ENCODE assay signal across 33 cellular contexts in the genomic region with DNA sequence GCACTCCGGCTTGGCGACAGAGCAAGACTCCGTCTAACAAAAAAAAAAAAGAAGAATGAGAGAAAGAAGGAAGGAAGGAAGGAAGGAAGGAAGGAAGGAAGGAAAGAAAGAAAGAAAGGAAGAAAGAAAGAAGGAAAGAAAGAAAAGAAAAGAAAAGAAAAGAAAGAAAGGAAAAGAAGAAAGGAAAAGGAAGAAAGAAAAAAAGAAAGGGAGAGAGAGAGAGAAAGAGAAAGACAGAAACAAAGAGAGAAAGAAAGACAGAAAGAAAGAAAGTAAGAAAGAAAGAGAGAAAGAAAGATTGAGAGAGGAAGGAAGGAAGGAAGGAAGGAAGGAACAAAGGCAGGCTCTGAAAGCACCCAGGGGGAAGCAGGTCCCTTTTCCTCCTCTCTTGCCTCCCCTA.
A peak's percentile ranks its signal among the peaks of the same experiment; 100 is the strongest.
DNase-seq lines count a peak whose midpoint lies in the region; ATAC-seq and TF ChIP-seq lines count a peak whose summit lies in the region.
"Had no signal": no experiment of that assay in that cellular context is flagged by ENCODE, and none has a peak within 500 bp of the region (broad histone marks: within the 10 kb centered on the region; RNA-seq: fewer than 3 reads in every experiment).

No MANE protein-coding gene starts in this region.

- peaks cover 75% of the 10 kb centered on the region for H3K4me1 ChIP-seq in CD8-positive, alpha-beta T cell (ENCODE audit: insufficient read depth, low read length)
- H3K4me1 ChIP-seq: adrenal gland, uterus had no signal

- no peak overlapping the region for H3K4me3 Mint-ChIP-seq in activated naive CD4-positive, alpha-beta T cell treated with anti-CD3 and anti-CD28 coated beads, Interleukin-2, amount 10 ng/mL, durations not matched to agents 7 days and 5 days
- H3K4me3 Mint-ChIP-seq in CD8-positive, alpha-beta T cell, result no peak overlapping the region
- no peak overlapping the region for H3K4me3 Mint-ChIP-seq in activated CD8-positive, alpha-beta T cell treated with anti-CD3 and anti-CD28 coated beads for 36 hours
- H3K4me3 Mint-ChIP-seq in naive thymus-derived CD8-positive, alpha-beta T cell, result peak overlapping the region in 6 of 10 donors; percentile 10 to 70 (median 42)
- H3K4me3 Mint-ChIP-seq: B cell, endodermal cell, IgD-negative memory B cell, memory B cell had no signal

- H3K27ac Mint-ChIP-seq in activated naive CD4-positive, alpha-beta T cell treated with anti-CD3 and anti-CD28 coated beads, Interleukin-2, amount 10 ng/mL, durations not matched to agents 7 days and 5 days, result peak overlapping the region; percentile 68
- H3K27ac Mint-ChIP-seq in CD8-positive, alpha-beta T cell, result peak overlapping the region; percentile 90
- peak overlapping the region; percentile 60 for H3K27ac Mint-ChIP-seq in activated CD8-positive, alpha-beta T cell treated with anti-CD3 and anti-CD28 coated beads for 36 hours
- peak overlapping the region; percentile 90 to 100 (median 98) for H3K27ac Mint-ChIP-seq in naive thymus-derived CD8-positive, alpha-beta T cell
- H3K27ac Mint-ChIP-seq: activated T-helper 2 cell treated with anti-CD3 and anti-CD28 coated beads, Interferon-gamma antibody, Interleukin-2, Interleukin-4, amounts not matched to agents 10 μg/mL and 5 μg/mL and 100 μg/mL, durations not matched to agents 14 hours and 24 hours and 36 hours; B cell; endodermal cell; memory B cell had no signal

- peaks cover 8% of the 10 kb centered on the region for H3K9me3 Mint-ChIP-seq in activated naive CD4-positive, alpha-beta T cell treated with anti-CD3 and anti-CD28 coated beads, Interleukin-2, amount 10 ng/mL, durations not matched to agents 7 days and 5 days
- H3K9me3 Mint-ChIP-seq in CD8-positive, alpha-beta T cell, result no peaks in the 10 kb centered on the region
- no peaks in the 10 kb centered on the region for H3K9me3 Mint-ChIP-seq in activated CD8-positive, alpha-beta T cell treated with anti-CD3 and anti-CD28 coated beads for 36 hours
- H3K9me3 Mint-ChIP-seq in naive thymus-derived CD8-positive, alpha-beta T cell, result peaks cover 0 to 2% (median 0%) of the 10 kb centered on the region in 9 donors
- H3K9me3 Mint-ChIP-seq: endodermal cell had no signal

- peaks cover 30% of the 10 kb centered on the region for H3K36me3 Mint-ChIP-seq in activated naive CD4-positive, alpha-beta T cell treated with anti-CD3 and anti-CD28 coated beads, Interleukin-2, amount 10 ng/mL, durations not matched to agents 7 days and 5 days
- peaks cover 5% of the 10 kb centered on the region for H3K36me3 Mint-ChIP-seq in CD8-positive, alpha-beta T cell
- peaks cover 7% of the 10 kb centered on the region for H3K36me3 Mint-ChIP-seq in activated CD8-positive, alpha-beta T cell treated with anti-CD3 and anti-CD28 coated beads for 36 hours (ENCODE audit: low read depth)
- peaks cover 0 to 4% (median 0%) of the 10 kb centered on the region in 3 donors for H3K36me3 Mint-ChIP-seq in naive thymus-derived CD8-positive, alpha-beta T cell
- H3K36me3 Mint-ChIP-seq: memory B cell had no signal

- intact Hi-C loops in CD8-positive, alpha-beta T cell (cut with DNase I, micrococcal nuclease), result loop anchor here in 1 of 2 experiments (10.0 kb wide), 1 partner anchor 1083 kb away; a partner anchor contains a TSS
- intact Hi-C loops in activated CD8-positive, alpha-beta T cell treated with anti-CD3 and anti-CD28 coated beads for 36 hours (cut with micrococcal nuclease), result no loop called here

- no peak overlapping the region for H3K4me3 ChIP-seq in CD8-positive, alpha-beta T cell (ENCODE audit: low read depth, low read length)
- H3K4me3 ChIP-seq: adrenal gland, left lung, Peyer's patch, smooth muscle cell, thyroid gland, uterus had no signal

- no peaks in the 10 kb centered on the region for H3K36me3 ChIP-seq in CD8-positive, alpha-beta T cell (ENCODE audit: insufficient read depth, low read length)
- H3K36me3 ChIP-seq: adrenal gland, left lung, Peyer's patch, thyroid gland, uterus, WERI-Rb-1 had no signal

- H3K27me3 ChIP-seq in CD8-positive, alpha-beta T cell (ENCODE audit: insufficient read depth, low read length), result no peaks in the 10 kb centered on the region
- H3K27me3 ChIP-seq: adrenal gland, left lung, Peyer's patch, thyroid gland, uterus had no signal

- ATAC-seq in CD8-positive, alpha-beta T cell, result no peak
- ATAC-seq in activated CD8-positive, alpha-beta T cell treated with anti-CD3 and anti-CD28 coated beads for 36 hours, result no peak
- ATAC-seq in naive thymus-derived CD8-positive, alpha-beta T cell, result no peak
- ATAC-seq in GM19467 (IDR thresholded peaks at IDR 0.05; ENCODE audit: unreplicated experiment) (no peak), GM21619 (IDR thresholded peaks at IDR 0.05; ENCODE audit: unreplicated experiment) (no peak)
- ATAC-seq: esophagus mucosa, left lung, right cardiac atrium had no signal

- no peak for DNase-seq in activated naive CD4-positive, alpha-beta T cell treated with anti-CD3 and anti-CD28 coated beads, Interleukin-2, amount 10 ng/mL, durations not matched to agents 7 days and 5 days
- DNase-seq in activated naive CD4-positive, alpha-beta T cell (lab: John Stamatoyannopoulos, UW), result no peak
- no peak for DNase-seq in CD8-positive, alpha-beta T cell
- DNase-seq in activated CD8-positive, alpha-beta T cell treated with anti-CD3 and anti-CD28 coated beads for 36 hours, result no peak
- no peak for DNase-seq in naive thymus-derived CD8-positive, alpha-beta T cell
- DNase-seq: ACHN; activated CD4-positive, alpha-beta T cell treated with anti-CD3 and anti-CD28 coated beads, Interleukin-2, amount 50 U/mL, for 1 hour; activated CD8-positive, alpha-beta memory T cell treated with anti-CD3 and anti-CD28 coated beads, Interleukin-2, amount 50 U/mL, for 4 hours; adrenal gland; Calu3; central memory CD4-positive, alpha-beta T cell; endodermal cell; glutamatergic neuron; GOT3; left lung; NCI-H1048; NCI-H446 treated with DMSO at 0.1 percent for 48 hours; NCI-H774; Peyer's patch; right cardiac atrium; SHP77; stimulated activated CD4-positive, alpha-beta T cell treated with anti-CD3 and anti-CD28 coated beads, Interleukin-1b, Interleukin-23, amount 100 ng/mL, for 48 hours; thyroid gland; uterus; WERI-Rb-1 had no signal

- H3K27me3 Mint-ChIP-seq in activated naive CD4-positive, alpha-beta T cell treated with anti-CD3 and anti-CD28 coated beads, Interleukin-2, amount 10 ng/mL, durations not matched to agents 7 days and 5 days, result no peaks in the 10 kb centered on the region
- H3K27me3 Mint-ChIP-seq in CD8-positive, alpha-beta T cell (ENCODE audit: low read depth), result no peaks in the 10 kb centered on the region
- H3K27me3 Mint-ChIP-seq in activated CD8-positive, alpha-beta T cell treated with anti-CD3 and anti-CD28 coated beads for 36 hours, result no peaks in the 10 kb centered on the region
- H3K27me3 Mint-ChIP-seq in naive thymus-derived CD8-positive, alpha-beta T cell, result no peaks in the 10 kb centered on the region
- H3K27me3 Mint-ChIP-seq: B cell had no signal

- CTCF ChIA-PET in activated naive CD4-positive, alpha-beta T cell treated with anti-CD3 and anti-CD28 coated beads, Interleukin-2, amount 10 ng/mL, durations not matched to agents 7 days and 5 days (lab: Charles Lee), result no interaction called here
- CTCF ChIA-PET in CD8-positive, alpha-beta T cell (lab: Charles Lee), result interaction anchor here (1.1 to 1.8 kb wide), 2 partner anchors 16 to 49 kb away, joined by 3 to 5 read pairs; no protein-coding TSS in a partner anchor
- CTCF ChIA-PET in activated CD8-positive, alpha-beta T cell treated with anti-CD3 and anti-CD28 coated beads for 36 hours (lab: Charles Lee), result interaction anchor here (0.9 kb wide), 1 partner anchor 11 kb away, joined by 3 read pairs; no protein-coding TSS in a partner anchor

- peaks cover 84% of the 10 kb centered on the region for H3K4me1 Mint-ChIP-seq in activated naive CD4-positive, alpha-beta T cell treated with anti-CD3 and anti-CD28 coated beads, Interleukin-2, amount 10 ng/mL, durations not matched to agents 7 days and 5 days
- H3K4me1 Mint-ChIP-seq in CD8-positive, alpha-beta T cell (ENCODE audit: low read depth), result peaks cover 86% of the 10 kb centered on the region
- peaks cover 73% of the 10 kb centered on the region for H3K4me1 Mint-ChIP-seq in activated CD8-positive, alpha-beta T cell treated with anti-CD3 and anti-CD28 coated beads for 36 hours (ENCODE audit: low read depth)
- peaks cover 58 to 94% (median 86%) of the 10 kb centered on the region in 4 donors for H3K4me1 Mint-ChIP-seq in naive thymus-derived CD8-positive, alpha-beta T cell
- H3K4me1 Mint-ChIP-seq: endodermal cell had no signal

- H3K9me3 ChIP-seq in CD8-positive, alpha-beta T cell (ENCODE audit: low read length), result no peaks in the 10 kb centered on the region
- H3K9me3 ChIP-seq: adrenal gland, left lung, Peyer's patch, thyroid gland, uterus had no signal

- POLR2A ChIA-PET in CD8-positive, alpha-beta T cell (lab: Charles Lee), result interaction anchor here (0.9 kb wide), 1 partner anchor 18 kb away, joined by 3 read pairs; no protein-coding TSS in a partner anchor
- POLR2A ChIA-PET in activated CD8-positive, alpha-beta T cell treated with anti-CD3 and anti-CD28 coated beads for 36 hours (lab: Charles Lee), result no interaction called here
- POLR2A ChIA-PET in naive thymus-derived CD8-positive, alpha-beta T cell (lab: Charles Lee), result interaction anchor here (0.6 to 10.8 kb wide), 5 partner anchors 9 to 458 kb away, joined by 3 to 112 read pairs (median 4); no protein-coding TSS in a partner anchor

- TF ChIP-seq CTCF in CD8-positive, alpha-beta T cell (IDR thresholded peaks at IDR 0.05), result no peak
- peak; percentile 22 for TF ChIP-seq CTCF in activated CD8-positive, alpha-beta T cell treated with anti-CD3 and anti-CD28 coated beads for 36 hours (IDR thresholded peaks at IDR 0.05)

- no peak overlapping the region for H3K27ac ChIP-seq in CD8-positive, alpha-beta T cell (ENCODE audit: low read depth, low read length)
- H3K27ac ChIP-seq: adrenal gland, left lung, Peyer's patch, thyroid gland, uterus, WERI-Rb-1 had no signal

Comparison
In these comparisons a context has a peak if more than half of its experiments do, and no peak if none do; other contexts are left out.
1. H3K4me3 Mint-ChIP-seq: peak in naive thymus-derived CD8-positive, alpha-beta T cell (6 of 10); none in activated naive CD4-positive, alpha-beta T cell treated with anti-CD3 and anti-CD28 coated beads, Interleukin-2, amount 10 ng/mL, durations not matched to agents 7 days and 5 days (single experiment), CD8-positive, alpha-beta T cell (single experiment) and activated CD8-positive, alpha-beta T cell treated with anti-CD3 and anti-CD28 coated beads for 36 hours (single experiment).
2. Peak in every context shown above with its lines, with median percentiles within 50 percentile points of each other: H3K27ac Mint-ChIP-seq.